Comparison of ENCODE assay signal across 8 cellular contexts in the genomic region with DNA sequence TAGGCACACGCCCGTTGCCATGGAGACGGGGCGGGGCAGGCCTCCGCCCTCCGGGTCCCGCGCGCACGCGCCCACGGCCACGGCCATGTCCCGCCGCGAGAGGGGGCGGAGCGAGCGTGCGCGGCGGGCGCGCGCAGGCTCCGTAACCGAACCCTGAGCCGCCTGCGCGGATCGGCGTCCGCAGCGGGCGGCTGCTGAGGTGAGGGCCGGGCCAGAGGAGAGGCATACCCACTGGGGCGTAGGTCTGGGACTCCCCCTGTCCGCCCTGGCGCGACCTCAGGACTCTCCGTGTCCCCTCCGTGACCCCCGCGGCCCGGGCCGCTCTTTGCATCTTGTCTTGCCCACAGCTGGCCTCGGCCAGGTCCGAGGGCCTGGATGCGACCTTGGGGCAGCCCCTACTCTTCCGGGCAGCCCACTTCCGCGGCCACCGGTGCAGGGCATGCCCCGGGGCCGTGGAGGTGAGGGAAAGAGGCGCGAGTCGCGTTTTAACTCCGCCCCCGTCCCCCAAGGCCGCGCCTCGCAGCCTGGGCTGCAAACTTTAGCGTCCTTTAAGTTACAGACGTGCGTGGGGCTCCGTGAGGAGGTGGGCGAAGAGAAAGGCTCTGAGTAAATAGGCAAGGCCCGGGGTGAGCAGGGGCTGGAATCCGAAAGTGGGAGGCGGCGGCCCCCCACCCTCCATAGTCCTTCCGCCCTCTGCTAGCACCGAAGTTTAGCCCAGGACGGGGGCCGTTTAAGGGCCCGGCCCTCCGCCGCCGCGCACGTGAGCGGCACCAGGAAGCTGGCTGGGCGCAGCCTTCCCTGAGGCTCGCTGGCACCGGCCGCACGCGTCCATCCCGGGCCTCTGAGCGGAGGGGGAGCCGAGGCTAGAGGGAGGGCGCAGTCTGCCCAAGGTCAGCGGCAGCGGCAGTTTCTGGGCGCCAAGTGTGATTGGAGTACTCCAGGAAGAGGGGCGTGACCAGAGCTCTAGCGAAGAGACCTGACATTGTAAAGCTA. TPM values are rescaled to one million over a fixed set of nuclear protein-coding genes. Genes with fewer than 3 reads are reported as not detected.
DNase-seq lines count a peak whose midpoint lies in the region; ATAC-seq and TF ChIP-seq lines count a peak whose summit lies in the region.

A gene with protein sequence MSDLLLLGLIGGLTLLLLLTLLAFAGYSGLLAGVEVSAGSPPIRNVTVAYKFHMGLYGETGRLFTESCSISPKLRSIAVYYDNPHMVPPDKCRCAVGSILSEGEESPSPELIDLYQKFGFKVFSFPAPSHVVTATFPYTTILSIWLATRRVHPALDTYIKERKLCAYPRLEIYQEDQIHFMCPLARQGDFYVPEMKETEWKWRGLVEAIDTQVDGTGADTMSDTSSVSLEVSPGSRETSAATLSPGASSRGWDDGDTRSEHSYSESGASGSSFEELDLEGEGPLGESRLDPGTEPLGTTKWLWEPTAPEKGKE (plus strand): TSS at position 163 of the 993 bp plus-strand sequence. CDS start 3,053 bp downstream, outside the sequence.

- in situ Hi-C loops in ACHN (cut with HindIII; ENCODE audit: low pct_ligation_motif_present, low pct_unique_long_range_greater_than_20kb, low sequenced_read_pairs): no loop called here

- ATAC-seq in GM18519 (IDR thresholded peaks at IDR 0.05; ENCODE audit: low FRiP score, unreplicated experiment): peak; percentile 63
- peak; percentile 61 for ATAC-seq in HG03039 (IDR thresholded peaks at IDR 0.05; ENCODE audit: unreplicated experiment)

- DNase-seq in ACHN (peak; percentile 83), NCI-H2196 treated with DMSO at 0.1 percent for 48 hours (lab: John Stamatoyannopoulos, UW; ENCODE audit: unreplicated experiment) (peak; percentile 30), cerebellum (ENCODE audit: low spot score) (peak; percentile 98), kidney epithelial cell (ENCODE audit: low read depth) (no peak)
- peak; percentile 91 for DNase-seq in activated CD4-positive, alpha-beta T cell treated with anti-CD3 and anti-CD28 coated beads for 1 hour
- peak; percentile 76 to 87 for DNase-seq in stimulated activated CD4-positive, alpha-beta T cell treated with anti-CD3 and anti-CD28 coated beads, Interleukin-15, amount 100 ng/mL, for 48 hours (ENCODE audit: low read depth in 2 of 2)

- H3K36me3 ChIP-seq in kidney epithelial cell (ENCODE audit: control insufficient read depth, insufficient read depth, low read length): no peaks in the 10 kb centered on the region

- H3K27me3 ChIP-seq in kidney epithelial cell (ENCODE audit: control insufficient read depth, insufficient read depth, low read length): no peaks in the 10 kb centered on the region

- TF ChIP-seq CTCF in kidney epithelial cell (IDR thresholded peaks at IDR 0.05; ENCODE audit: insufficient read depth, low read length, poor library complexity, severe bottlenecking): no peak

- peak within 1 kb of the TSS; percentile 72 for H3K4me3 ChIP-seq in kidney epithelial cell (ENCODE audit: low read depth, low read length)

RNA-seq across cellular contexts. Expression of the gene that starts here (rescaled TPM):
- 12.2 TPM for total RNA-seq in cerebellum
- 75.7 and 78.1 TPM in 2 replicates for total RNA-seq in kidney epithelial cell
